In the genomic region with DNA sequence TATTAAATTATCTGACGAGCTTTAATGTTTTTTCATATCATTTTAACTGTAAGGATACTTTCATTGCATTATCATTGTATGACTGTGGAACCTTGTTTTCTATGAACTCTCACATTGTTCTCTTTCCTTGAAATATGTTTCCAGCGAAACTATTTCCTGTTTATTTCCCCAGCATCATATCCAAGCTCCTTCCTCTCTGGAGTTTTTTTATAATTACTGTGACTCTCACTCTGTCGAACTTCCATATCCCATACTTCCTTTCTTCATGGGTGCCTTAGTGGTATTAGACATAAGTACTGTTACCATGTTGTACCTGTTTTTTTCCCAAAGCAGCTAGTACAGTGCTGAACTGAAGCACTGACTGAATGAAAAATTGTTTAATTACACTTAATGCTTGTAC, we compare ENCODE assay signal across 10 cellular contexts.
"Had no signal": no experiment of that assay in that cellular context is flagged by ENCODE, and none has a peak within 500 bp of the region (broad histone marks: within the 10 kb centered on the region; RNA-seq: fewer than 3 reads in every experiment).

No MANE protein-coding gene starts in this region.

- H3K4me3 ChIP-seq: GM23248, HAP-1 had no signal

- H3K27ac ChIP-seq: GM23248 had no signal

- H3K27ac Mint-ChIP-seq: H9, HFFc6 had no signal

- H2AFZ ChIP-seq: GM23248 had no signal

- DNase-seq: GM23248, GOT3, H7, H9, HCEC 1CT, HFFc6 had no signal

- ATAC-seq: HCT116 had no signal

- H3K4me1 ChIP-seq: HAP-1 had no signal

- FAIRE-seq: H1, H54 had no signal

- H3K9me3 ChIP-seq: HAP-1 had no signal

- H3K36me3 ChIP-seq: HAP-1 had no signal

- H3K9ac ChIP-seq: GM23248 had no signal

- H3K4me3 Mint-ChIP-seq: H9, HFFc6 had no signal
